ENCODE assay signal across 21 cellular contexts in genomic region chr21:45332981-45333582, GRCh38. TPM values are rescaled to one million over a fixed set of nuclear protein-coding genes. Genes with fewer than 3 reads are reported as not detected.
DNase-seq lines count a peak whose midpoint lies in the region; ATAC-seq and TF ChIP-seq lines count a peak whose summit lies in the region.
"Had no signal": no experiment of that assay in that cellular context is flagged by ENCODE, and none has a peak within 500 bp of the region (broad histone marks: within the 10 kb centered on the region; RNA-seq: fewer than 3 reads in every experiment).

No MANE protein-coding gene starts in this region.

- DNase-seq in CD14-positive monocyte (ENCODE audit: low spot score) (peak; percentile 46), IMR-90 (no peak), brain microvascular endothelial cell (no peak), neuronal stem cell (ENCODE audit: low spot score) (no peak), ascending aorta (ENCODE audit: low spot score in 2 of 2) (no peak)
- DNase-seq in stimulated activated CD4-positive, alpha-beta T cell treated with anti-CD3 and anti-CD28 coated beads, Interleukin-2, amount 100 ng/mL, for 24 hours, result no peak
- DNase-seq: activated CD4-positive, alpha-beta T cell treated with anti-CD3 and anti-CD28 coated beads, Interleukin-2, amount 10 ng/mL, durations not matched to agents 24 days and 14 days; activated naive CD4-positive, alpha-beta T cell treated with anti-CD3 and anti-CD28 coated beads for 36 hours; EL; foreskin melanocyte; GOT3; NCI-H187 treated with DMSO at 0.1 percent for 48 hours; NCI-H510A; stimulated activated CD4-positive, alpha-beta T cell treated with anti-CD3 and anti-CD28 coated beads, Interleukin-4, amount 100 ng/mL, for 4 hours; uterus had no signal

- intact Hi-C loops in CD14-positive monocyte (cut with micrococcal nuclease), result no loop called here
- intact Hi-C loops in IMR-90 (cut with micrococcal nuclease), result no loop called here
- intact Hi-C loops in ascending aorta (cut with DNase I), result no loop called here

- H2BK5ac ChIP-seq in IMR-90 (ENCODE audit: low read depth, low read length, poor library complexity, severe bottlenecking) (peak overlapping the region; percentile 1), neuronal stem cell (ENCODE audit: low read length) (peak overlapping the region; percentile 77)

- in situ Hi-C loops in IMR-90 (cut with MboI; ENCODE audit: low sequenced_read_pairs), result no loop called here
- in situ Hi-C loops in brain microvascular endothelial cell (cut with HindIII; ENCODE audit: low pct_ligation_motif_present, low sequenced_read_pairs), result no loop called here

- TF ChIP-seq CTCF in CD14-positive monocyte (IDR thresholded peaks at IDR 0.05), result no peak
- no peak for TF ChIP-seq CTCF in IMR-90 (conservative IDR thresholded peaks at IDR 0.05; ENCODE audit: low read depth, low read length)
- TF ChIP-seq CTCF in brain microvascular endothelial cell (IDR thresholded peaks at IDR 0.05; ENCODE audit: low read depth, low read length, missing control alignments), result no peak
- TF ChIP-seq CTCF in ascending aorta (IDR thresholded peaks at IDR 0.05), result no peak

- H3K4me2 ChIP-seq in IMR-90 (ENCODE audit: low read depth, low read length) (no peak overlapping the region), neuronal stem cell (ENCODE audit: insufficient read depth, low read length, poor library complexity, severe bottlenecking) (no peak overlapping the region)

- dilution Hi-C loops in IMR-90 (cut with HindIII; ENCODE audit: low sequenced_read_pairs, unreplicated experiment), result no loop called here

- H3K14ac ChIP-seq in IMR-90 (replicated peaks; ENCODE audit: low read depth, low read length) (0 out of 2 replicates have a peak overlapping the region, but pooled peaks have one; percentile 54), neuronal stem cell (ENCODE audit: low read length) (no peak overlapping the region)

- TF ChIP-seq POLR2A in IMR-90 (IDR thresholded peaks at IDR 0.05; ENCODE audit: low read depth, low read length), result no peak

- H3K4me3 Mint-ChIP-seq in CD14-positive monocyte, result no peak overlapping the region
- H3K4me3 Mint-ChIP-seq: activated CD4-positive, alpha-beta T cell treated with anti-CD3 and anti-CD28 coated beads, Interleukin-2, amount 10 ng/mL, durations not matched to agents 24 days and 14 days; activated naive CD4-positive, alpha-beta T cell treated with anti-CD3 and anti-CD28 coated beads for 36 hours; dendritic cell treated with granulocyte-macrophage colony-stimulating factor and Interleukin-4, amounts not matched to agents 40 ng/mL and 50 ng/mL, for 4 days; IgD-negative memory B cell had no signal

- no peak overlapping the region for H3K56ac ChIP-seq in IMR-90 (ENCODE audit: extremely low read depth, insufficient read depth, low read length)

- H3K27ac Mint-ChIP-seq in CD14-positive monocyte, result no peak overlapping the region
- H3K27ac Mint-ChIP-seq: activated CD4-positive, alpha-beta T cell treated with anti-CD3 and anti-CD28 coated beads, Interleukin-2, amount 10 ng/mL, durations not matched to agents 24 days and 14 days; activated naive CD4-positive, alpha-beta T cell treated with anti-CD3 and anti-CD28 coated beads for 36 hours; dendritic cell treated with granulocyte-macrophage colony-stimulating factor and Interleukin-4, amounts not matched to agents 40 ng/mL and 50 ng/mL, for 4 days; IgD-negative memory B cell had no signal

- peaks cover 12% of the 10 kb centered on the region; the same call in 1 of the 2 replicates for H3K9me1 ChIP-seq in IMR-90 (ENCODE audit: insufficient read depth, low read length)

- peaks cover 0 to 7% (median 1%) of the 10 kb centered on the region in 3 donors for H3K27me3 Mint-ChIP-seq in CD14-positive monocyte (ENCODE audit: low read depth in 3 of 3)
- H3K27me3 Mint-ChIP-seq: activated CD4-positive, alpha-beta T cell treated with anti-CD3 and anti-CD28 coated beads, Interleukin-2, amount 10 ng/mL, durations not matched to agents 24 days and 14 days; dendritic cell treated with granulocyte-macrophage colony-stimulating factor and Interleukin-4, amounts not matched to agents 40 ng/mL and 50 ng/mL, for 4 days had no signal

- no peaks in the 10 kb centered on the region for H4K20me1 ChIP-seq in IMR-90 (ENCODE audit: insufficient read depth, low read length)

- no peak overlapping the region for H2BK12ac ChIP-seq in neuronal stem cell (ENCODE audit: low read length)

- H3K9ac ChIP-seq in IMR-90 (ENCODE audit: low read depth, low read length), result no peak overlapping the region
- H3K9ac ChIP-seq in neuronal stem cell (ENCODE audit: low read depth, low read length, poor library complexity), result no peak overlapping the region

- no TSS peak for BruUV-seq in IMR-90 (replicated peaks; lab: Mats Ljungman, UMichigan)

- ATAC-seq in IMR-90 (ENCODE audit: low read depth) (no peak), GM21723 (IDR thresholded peaks at IDR 0.05; ENCODE audit: unreplicated experiment) (no peak), GM21526 (IDR thresholded peaks at IDR 0.05; ENCODE audit: low FRiP score, unreplicated experiment) (no peak)
- ATAC-seq: body of pancreas, pancreas had no signal

- no peak overlapping the region for H3K23ac ChIP-seq in IMR-90 (ENCODE audit: low read depth, low read length)
- H3K23ac ChIP-seq in neuronal stem cell (ENCODE audit: low read depth, low read length, poor library complexity), result no peak overlapping the region

- H4K8ac ChIP-seq in IMR-90 (ENCODE audit: low read depth in 2 of 2, low read length in 2 of 2) (peak overlapping the region; percentile 34 to 82; a peak in 2 of 4 replicates), neuronal stem cell (ENCODE audit: low read depth, low read length) (no peak overlapping the region)

- H3K27ac ChIP-seq in IMR-90 (ENCODE audit: insufficient read depth, low read length) (no peak overlapping the region), brain microvascular endothelial cell (peak overlapping the region; percentile 7), neuronal stem cell (replicated peaks; ENCODE audit: low read length) (no peak overlapping the region), ascending aorta (no peak overlapping the region)
- H3K27ac ChIP-seq: pancreas, uterus had no signal

- POLR2A ChIA-PET in IMR-90 (lab: Charles Lee; ENCODE audit: unreplicated experiment), result no interaction called here

- peak overlapping the region; percentile 88 for H3K4ac ChIP-seq in IMR-90 (ENCODE audit: low read depth, low read length)
- H3K4ac ChIP-seq in neuronal stem cell (ENCODE audit: low read length), result no peak overlapping the region

- H3K36me3 ChIP-seq in IMR-90 (ENCODE audit: control insufficient read depth, insufficient read depth, low read length) (no peaks in the 10 kb centered on the region), brain microvascular endothelial cell (replicated peaks) (no peaks in the 10 kb centered on the region), neuronal stem cell (replicated peaks in 1 of 2; ENCODE audit: control insufficient read depth in 2 of 2, insufficient read depth in 2 of 2, low read length in 2 of 2) (peaks cover 0 to 3% of the 10 kb centered on the region in 2 donors), ascending aorta (no peaks in the 10 kb centered on the region)
- H3K36me3 ChIP-seq: pancreas, uterus had no signal

- WGBS in IMR-90 (ENCODE audit: extremely low coverage in 2 of 2, insufficient read length in 1 of 2), 2 experiments, result 87% methylated on average over 9 of the region's 16 CpGs; no CpG with 5 or more reads in 1 of the 2 experiments
- no CpG with 5 or more reads among the region's 16 CpGs for WGBS in neuronal stem cell (ENCODE audit: extremely low coverage in 2 of 2, insufficient read length in 2 of 2, insufficient replicate concordance in 1 of 2), 2 donors

- H3K4me3 ChIP-seq in IMR-90 (ENCODE audit: insufficient read depth, low read depth, low read length) (no peak overlapping the region), brain microvascular endothelial cell (ENCODE audit: low read depth, low read length) (no peak overlapping the region), neuronal stem cell (ENCODE audit: low read length in 2 of 2) (no peak overlapping the region), ascending aorta (no peak overlapping the region)
- H3K4me3 ChIP-seq: body of pancreas, pancreas, uterus had no signal

- H2BK20ac ChIP-seq in IMR-90 (ENCODE audit: low read depth, low read length), result peak overlapping the region; percentile 83

- peak overlapping the region; percentile 92 for H4K91ac ChIP-seq in IMR-90 (ENCODE audit: insufficient read depth, low read depth, low read length)
- H4K91ac ChIP-seq in neuronal stem cell (ENCODE audit: low read depth, low read length, poor library complexity), result no peak overlapping the region

- H3K79me1 ChIP-seq in IMR-90 (ENCODE audit: low read depth in 1 of 2, low read length in 2 of 2), result peaks cover 0 to 7% of the 10 kb centered on the region in 2 experiments; a peak in 1 of 4 replicates
- H3K79me1 ChIP-seq in neuronal stem cell (ENCODE audit: low read depth, low read length), result no peaks in the 10 kb centered on the region

- no peak for TF ChIP-seq RAD21 in IMR-90 (IDR thresholded peaks at IDR 0.05; ENCODE audit: low read length)

- H3K18ac ChIP-seq in IMR-90 (ENCODE audit: low read depth, low read length) (peak overlapping the region; percentile 72; the same call in 1 of the 2 replicates), neuronal stem cell (ENCODE audit: low read length) (peak overlapping the region; percentile 65)

- H2AFZ ChIP-seq in IMR-90 (replicated peaks; ENCODE audit: low read length, poor library complexity) (peak overlapping the region; percentile 40), neuronal stem cell (ENCODE audit: low read length) (no peak overlapping the region)

- no peaks in the 10 kb centered on the region for H3K9me3 ChIP-seq in IMR-90 (ENCODE audit: control insufficient read depth, insufficient read depth, low read length)
- peaks cover 0 to 3% of the 10 kb centered on the region in 2 donors for H3K9me3 ChIP-seq in neuronal stem cell (replicated peaks in 1 of 2; ENCODE audit: control insufficient read depth in 2 of 2, insufficient read depth in 1 of 2, low read depth in 1 of 2, low read length in 2 of 2)
- H3K9me3 ChIP-seq in ascending aorta, result no peaks in the 10 kb centered on the region
- H3K9me3 ChIP-seq: body of pancreas, pancreas, uterus had no signal

- H3K4me1 Mint-ChIP-seq in CD14-positive monocyte, result no peaks in the 10 kb centered on the region
- H3K4me1 Mint-ChIP-seq: activated CD4-positive, alpha-beta T cell treated with anti-CD3 and anti-CD28 coated beads, Interleukin-2, amount 10 ng/mL, durations not matched to agents 24 days and 14 days had no signal

- H4K5ac ChIP-seq in IMR-90 (ENCODE audit: low read depth, low read length), result peak overlapping the region; percentile 0; the same call in 1 of the 2 replicates

- H3K9me3 Mint-ChIP-seq in CD14-positive monocyte, result no peaks in the 10 kb centered on the region
- H3K9me3 Mint-ChIP-seq: activated CD4-positive, alpha-beta T cell treated with anti-CD3 and anti-CD28 coated beads, Interleukin-2, amount 10 ng/mL, durations not matched to agents 24 days and 14 days; activated naive CD4-positive, alpha-beta T cell treated with anti-CD3 and anti-CD28 coated beads for 36 hours; dendritic cell treated with granulocyte-macrophage colony-stimulating factor and Interleukin-4, amounts not matched to agents 40 ng/mL and 50 ng/mL, for 4 days; IgD-negative memory B cell had no signal

- H3K4me1 ChIP-seq in IMR-90 (ENCODE audit: control insufficient read depth, insufficient read depth, low read length) (peaks cover 38% of the 10 kb centered on the region), neuronal stem cell (ENCODE audit: control insufficient read depth in 2 of 2, insufficient read depth in 1 of 2, low read depth in 1 of 2, low read length in 2 of 2) (peaks cover 33% of the 10 kb centered on the region in 2 donors), ascending aorta (peaks cover 2 to 18% of the 10 kb centered on the region in 2 donors)

- H3K27me3 ChIP-seq in IMR-90 (ENCODE audit: control insufficient read depth, insufficient read depth, low read length) (no peaks in the 10 kb centered on the region), brain microvascular endothelial cell (replicated peaks) (no peaks in the 10 kb centered on the region), neuronal stem cell (ENCODE audit: control insufficient read depth in 3 of 3, insufficient read depth in 3 of 3, low read depth in 1 of 3, low read length in 3 of 3) (peaks cover 0 to 43% (median 0%) of the 10 kb centered on the region in 3 experiments), ascending aorta (no peaks in the 10 kb centered on the region)
- H3K27me3 ChIP-seq: body of pancreas, pancreas, uterus had no signal

- H2BK15ac ChIP-seq in IMR-90 (ENCODE audit: low read depth, low read length) (peak overlapping the region; percentile 95; the same call in 2 of the 3 replicates), neuronal stem cell (ENCODE audit: low read length) (peak overlapping the region; percentile 14)

- H2BK120ac ChIP-seq in IMR-90 (ENCODE audit: low read depth, low read length), result peak overlapping the region; percentile 88
- H2BK120ac ChIP-seq in neuronal stem cell (ENCODE audit: low read depth, low read length), result no peak overlapping the region

- H2AK5ac ChIP-seq in IMR-90 (ENCODE audit: low read depth, low read length) (peak overlapping the region; percentile 93), neuronal stem cell (ENCODE audit: low read depth, low read length) (peak overlapping the region; percentile 34)

- H2AK9ac ChIP-seq in IMR-90 (replicated peaks; ENCODE audit: low read depth, low read length, poor library complexity), result peak overlapping the region; percentile 84

- CTCF ChIA-PET in IMR-90 (lab: Yijun Ruan, JAX), result no interaction called here

- H3K36me3 Mint-ChIP-seq in CD14-positive monocyte, result no peaks in the 10 kb centered on the region

RNA-seq across cellular contexts. Expression of gene POFUT2, which starts 45.4 kb away (rescaled TPM):
- polyA plus RNA-seq in CD14-positive monocyte, result 1 to 10 TPM; 1.8 to 2.8 TPM
- 18.8 and 23.9 TPM in 2 replicates for total RNA-seq in IMR-90 (2012; rRNA removed)
- polyA plus RNA-seq in IMR-90 (2012; rRNA removed), result 58.5 and 59.3 TPM in 2 replicates
- polyA plus RNA-seq in IMR-90 (2012; cell fraction: cytosol; rRNA removed), result 46.5 and 53.6 TPM in 2 replicates
- polyA plus RNA-seq in IMR-90 (2012; cell fraction: nucleus; rRNA removed; ENCODE audit: low replicate concordance), result 236 and 251 TPM in 2 replicates
- polyA plus RNA-seq in neuronal stem cell (2013, experiment 1 of 2), result 33.3 TPM
- polyA plus RNA-seq in neuronal stem cell (2013, experiment 2 of 2), result 32.4 TPM
- 39.4 TPM for total RNA-seq in ascending aorta
